In the genomic region with DNA sequence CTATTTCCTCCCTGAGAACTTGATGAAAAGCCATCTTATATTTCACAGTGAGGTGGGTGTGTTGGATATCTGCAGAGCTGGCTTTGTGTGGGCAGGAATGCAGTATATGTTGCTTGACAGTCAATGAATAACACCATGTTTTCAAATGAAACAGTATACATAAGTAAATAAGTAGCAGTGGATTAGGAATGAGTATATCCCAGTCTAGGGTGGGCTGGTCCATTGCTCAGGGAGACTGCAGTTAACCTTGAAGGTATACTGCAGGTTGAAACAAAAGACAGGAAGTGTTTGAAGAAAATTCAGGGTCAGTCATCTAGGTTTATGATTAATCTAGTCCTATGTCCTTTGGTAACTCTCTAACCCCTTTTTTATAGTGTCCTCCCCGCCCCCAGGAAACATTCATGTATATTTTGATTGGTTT, we compare ENCODE assay signal across 9 cellular contexts. TPM values are rescaled to one million over a fixed set of nuclear protein-coding genes. Genes with fewer than 3 reads are reported as not detected.
DNase-seq lines count a peak whose midpoint lies in the region; ATAC-seq and TF ChIP-seq lines count a peak whose summit lies in the region.
"Had no signal": no experiment of that assay in that cellular context is flagged by ENCODE, and none has a peak within 500 bp of the region (broad histone marks: within the 10 kb centered on the region; RNA-seq: fewer than 3 reads in every experiment).

No MANE protein-coding gene starts in this region.

- H3K27ac Mint-ChIP-seq in activated B cell treated with CpG ODN at 0.5 μM for 24 hours: no peak overlapping the region

- H3K36me3 ChIP-seq in stomach: no peaks in the 10 kb centered on the region

- intact Hi-C loops in activated B cell treated with CpG ODN at 0.5 μM for 24 hours (cut with micrococcal nuclease) (loop anchor here (10.0 kb wide), 1 partner anchor 1508 kb away; the partner anchor contains the start of genes AP4B1 and DCLRE1B), stomach (cut with DNase I; ENCODE audit: low total_unique reads) (no loop called here)

- TF ChIP-seq POLR2A in stomach (IDR thresholded peaks at IDR 0.05): no peak

- DNase-seq in NCI-H748 (lab: John Stamatoyannopoulos, UW; ENCODE audit: unreplicated experiment) (peak; percentile 36), NCI-H748 treated with DMSO at 0.1 percent for 48 hours (lab: John Stamatoyannopoulos, UW) (no peak), activated B cell treated with CpG ODN at 0.5 μM for 24 hours (no peak), stomach (no peak), T1000 (lab: John Stamatoyannopoulos, UW) (no peak)
- no peak for DNase-seq in stimulated activated CD4-positive, alpha-beta T cell treated with anti-CD3 and anti-CD28 coated beads, Interleukin-2, amount 100 ng/mL, for 24 hours
- DNase-seq: NCI-H2029 treated with DMSO at 0.1 percent for 48 hours had no signal

- H3K4me1 ChIP-seq in stomach: peaks cover 28 to 71% (median 46%) of the 10 kb centered on the region in 4 donors

- TF ChIP-seq EP300 in stomach (IDR thresholded peaks at IDR 0.05): no peak

- no peaks in the 10 kb centered on the region for H3K9me3 Mint-ChIP-seq in activated B cell treated with CpG ODN at 0.5 μM for 24 hours

- TF ChIP-seq CTCF in activated B cell treated with CpG ODN at 0.5 μM for 24 hours (IDR thresholded peaks at IDR 0.05) (no peak), stomach (IDR thresholded peaks at IDR 0.05) (no peak)

- peaks cover 53% of the 10 kb centered on the region for H3K4me1 Mint-ChIP-seq in activated B cell treated with CpG ODN at 0.5 μM for 24 hours

- WGBS in stomach, 5 donors: 33 to 64% (median 35%) methylated on average over 1 of the region's 1 CpG

- H3K27me3 Mint-ChIP-seq in activated B cell treated with CpG ODN at 0.5 μM for 24 hours: no peaks in the 10 kb centered on the region

- H3K9me3 ChIP-seq in iPS-18c (ENCODE audit: control insufficient read depth, insufficient read depth, low read length): no peaks in the 10 kb centered on the region
- H3K9me3 ChIP-seq in stomach: no peaks in the 10 kb centered on the region

- no peaks in the 10 kb centered on the region for H3K27me3 ChIP-seq in stomach

- peak overlapping the region in 4 of 5 donors; percentile 90 to 97 (median 92) for H3K27ac ChIP-seq in stomach

- H3K36me3 Mint-ChIP-seq in activated B cell treated with CpG ODN at 0.5 μM for 24 hours (ENCODE audit: low read depth): peaks cover 3% of the 10 kb centered on the region

- POLR2A ChIA-PET in activated B cell treated with CpG ODN at 0.5 μM for 24 hours (lab: Charles Lee): interaction anchor here (1.7 to 2.0 kb wide), 2 partner anchors 223 to 318 kb away, joined by 3 to 7 read pairs; partner anchors contain the start of genes CAPZA1, PPM1J and ST7L

- H3K4me3 Mint-ChIP-seq in activated B cell treated with CpG ODN at 0.5 μM for 24 hours: peak overlapping the region; percentile 95

- H3K4me3 ChIP-seq in iPS-18c (ENCODE audit: insufficient read depth, low read depth, low read length) (peak overlapping the region; percentile 98), stomach (peak overlapping the region; percentile 94 to 95 (median 95))

- CTCF ChIA-PET in activated B cell treated with CpG ODN at 0.5 μM for 24 hours (lab: Charles Lee): interaction anchor here (0.8 to 1.7 kb wide), 3 partner anchors 69 to 105 kb away, joined by 3 to 5 read pairs (median 4); no protein-coding TSS in a partner anchor

- no peak for ATAC-seq in activated B cell treated with CpG ODN at 0.5 μM for 24 hours (ENCODE audit: low read depth)
- ATAC-seq in GM18867 (IDR thresholded peaks at IDR 0.05; ENCODE audit: unreplicated experiment): no peak

RNA-seq across cellular contexts. Expression of gene CTTNBP2NL, which starts 1.0 kb away (rescaled TPM):
- total RNA-seq in activated B cell treated with CpG ODN at 0.5 μM for 24 hours: 11.7 and 14.1 TPM in 2 replicates
- total RNA-seq in stomach: 10 to 100 TPM; 13.3 to 41.5 (median 19.7) TPM
- 1 to 10 TPM; 3.6 to 6.9 (median 3.7) TPM for polyA plus RNA-seq in stomach
